ENCODE assay signal across 16 cellular contexts in genomic region chr7:69439040-69439439, GRCh38.
"Had no signal": no experiment of that assay in that cellular context is flagged by ENCODE, and none has a peak within 500 bp of the region (broad histone marks: within the 10 kb centered on the region; RNA-seq: fewer than 3 reads in every experiment).

No MANE protein-coding gene starts in this region.

- H3K27ac ChIP-seq: gastrocnemius medialis, upper lobe of right lung had no signal

- H3K27me3 ChIP-seq: gastrocnemius medialis, upper lobe of right lung had no signal

- H3K4me3 ChIP-seq: gastrocnemius medialis, upper lobe of right lung had no signal

- H3K9ac ChIP-seq: SK-N-SH had no signal

- ATAC-seq: activated CD4-positive, CD25-positive, alpha-beta regulatory T cell treated with anti-CD3 and anti-CD28 coated beads, Interleukin-2, amount 50 U/mL, for 24 hours; gastrocnemius medialis; left lobe of liver; natural killer cell; T-cell; upper lobe of right lung had no signal

- H3K4me1 ChIP-seq: gastrocnemius medialis had no signal

- DNase-seq: activated CD4-positive, alpha-beta T cell treated with anti-CD3 and anti-CD28 coated beads, Interleukin-2, amount 50 U/mL, for 48 hours; activated naive CD4-positive, alpha-beta T cell treated with anti-CD3 and anti-CD28 coated beads, Interleukin-2, amount 10 ng/mL, durations not matched to agents 7 days and 5 days; activated T-cell treated with anti-CD3 and anti-CD28 coated beads, Interleukin-2, amount 50 U/mL, for 24 hours; gastrocnemius medialis; natural killer cell; nucleus accumbens; SK-N-SH; stimulated activated CD4-positive, alpha-beta T cell treated with anti-CD3 and anti-CD28 coated beads, Interleukin-15, amount 100 ng/mL, for 24 hours; stimulated activated CD4-positive, alpha-beta T cell treated with anti-CD3 and anti-CD28 coated beads, Interleukin-4, amount 100 ng/mL, for 1 hour; stimulated activated naive CD4-positive, alpha-beta T cell; substantia nigra; T-cell; T1000; upper lobe of right lung had no signal

- H3K36me3 ChIP-seq: gastrocnemius medialis, upper lobe of right lung had no signal

- H3K9me3 ChIP-seq: gastrocnemius medialis, SK-N-SH, upper lobe of right lung had no signal
